16 cellular contexts compared by ENCODE assay signal in the genomic region with DNA sequence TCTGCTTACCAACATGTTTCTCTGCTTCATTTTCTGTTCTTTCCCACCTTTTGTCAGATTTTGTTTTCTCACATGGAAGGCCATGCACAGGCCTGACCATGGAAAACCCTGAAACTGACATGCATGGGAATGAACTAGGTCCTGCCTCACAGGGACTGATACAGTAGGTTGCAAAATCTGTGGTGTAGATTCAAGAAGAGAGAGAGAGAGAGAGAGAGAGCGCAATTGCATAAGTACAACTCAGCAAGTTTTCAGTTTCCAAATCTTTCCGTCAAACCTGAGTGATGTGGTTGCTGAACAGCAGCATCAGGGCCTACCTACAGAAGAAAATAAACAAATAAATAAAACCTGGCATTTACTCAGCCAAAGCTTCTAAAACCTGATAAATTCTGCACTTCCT.
DNase-seq lines count a peak whose midpoint lies in the region; ATAC-seq and TF ChIP-seq lines count a peak whose summit lies in the region.
"Had no signal": no experiment of that assay in that cellular context is flagged by ENCODE, and none has a peak within 500 bp of the region (broad histone marks: within the 10 kb centered on the region; RNA-seq: fewer than 3 reads in every experiment).

No MANE protein-coding gene starts in this region.

- H3K4me3 Mint-ChIP-seq in natural killer cell treated with Interleukin-12 subunit alpha and Interleukin-12 subunit beta and Interleukin-15 and Interleukin-18, amount 100 ng/mL, for 72 hours = no peak overlapping the region
- H3K4me3 Mint-ChIP-seq in natural killer cell = no peak overlapping the region

- ATAC-seq in natural killer cell treated with Interleukin-12 subunit alpha and Interleukin-12 subunit beta and Interleukin-15 and Interleukin-18, amount 100 ng/mL, for 72 hours = peak; percentile 27 to 75
- ATAC-seq in natural killer cell = no peak
- ATAC-seq in HG03039 (IDR thresholded peaks at IDR 0.05; ENCODE audit: unreplicated experiment) = no peak
- ATAC-seq in GM21576 (IDR thresholded peaks at IDR 0.05; ENCODE audit: unreplicated experiment) = no peak
- ATAC-seq in HG02623 (IDR thresholded peaks at IDR 0.05; ENCODE audit: unreplicated experiment) = no peak
- ATAC-seq: gastrocnemius medialis had no signal

- H3K27ac Mint-ChIP-seq in natural killer cell treated with Interleukin-12 subunit alpha and Interleukin-12 subunit beta and Interleukin-15 and Interleukin-18, amount 100 ng/mL, for 72 hours = peak overlapping the region in 1 of 2 donors; percentile 40
- no peak overlapping the region for H3K27ac Mint-ChIP-seq in natural killer cell

- no peak for DNase-seq in natural killer cell treated with Interleukin-12 subunit alpha and Interleukin-12 subunit beta and Interleukin-15 and Interleukin-18, amount 100 ng/mL, for 72 hours (ENCODE audit: low spot score)
- DNase-seq in natural killer cell = no peak
- DNase-seq in SKM-1 treated with dmso at 0.1 percent for 144 hours (lab: John Stamatoyannopoulos, UW; ENCODE audit: unreplicated experiment) = peak; percentile 78
- DNase-seq in iris pigment epithelial cell (ENCODE audit: low read depth) = peak; percentile 78
- no peak for DNase-seq in NK-92 treated with Interleukin-12 subunit alpha and Interleukin-12 subunit beta, amount 100 ng/mL, for 24 hours (lab: John Stamatoyannopoulos, UW)
- DNase-seq: activated gamma-delta T cell treated with Interleukin-2 at 50 U/mL for 16 hours; gastrocnemius medialis; KBM-7; midbrain; NCI-H187 treated with DMSO at 0.1 percent for 48 hours; pancreas; SHP77; stimulated activated CD4-positive, alpha-beta T cell treated with anti-CD3 and anti-CD28 coated beads, Interleukin-12 subunit alpha, Interleukin-12 subunit beta, amount 100 ng/mL, for 4 hours had no signal

- intact Hi-C loops in natural killer cell (cut with micrococcal nuclease) = no loop called here

- no peaks in the 10 kb centered on the region for H3K9me3 Mint-ChIP-seq in natural killer cell treated with Interleukin-12 subunit alpha and Interleukin-12 subunit beta and Interleukin-15 and Interleukin-18, amount 100 ng/mL, for 72 hours
- no peaks in the 10 kb centered on the region for H3K9me3 Mint-ChIP-seq in natural killer cell

- H3K27me3 Mint-ChIP-seq in natural killer cell treated with Interleukin-12 subunit alpha and Interleukin-12 subunit beta and Interleukin-15 and Interleukin-18, amount 100 ng/mL, for 72 hours = peaks cover 0 to 5% of the 10 kb centered on the region in 2 donors
- H3K27me3 Mint-ChIP-seq in natural killer cell (ENCODE audit: low read depth in 2 of 2) = peaks cover 0 to 7% of the 10 kb centered on the region in 2 donors

- no peaks in the 10 kb centered on the region for H3K36me3 Mint-ChIP-seq in natural killer cell treated with Interleukin-12 subunit alpha and Interleukin-12 subunit beta and Interleukin-15 and Interleukin-18, amount 100 ng/mL, for 72 hours
- H3K36me3 Mint-ChIP-seq in natural killer cell = no peaks in the 10 kb centered on the region

- H3K4me1 Mint-ChIP-seq in natural killer cell treated with Interleukin-12 subunit alpha and Interleukin-12 subunit beta and Interleukin-15 and Interleukin-18, amount 100 ng/mL, for 72 hours (ENCODE audit: low read depth in 2 of 2) = peaks cover 19 to 26% of the 10 kb centered on the region in 2 donors
- peaks cover 11 to 22% of the 10 kb centered on the region in 2 donors for H3K4me1 Mint-ChIP-seq in natural killer cell

- no peak for TF ChIP-seq CTCF in natural killer cell (IDR thresholded peaks at IDR 0.05)

Comparison
In these comparisons a context has a peak if more than half of its experiments do, and no peak if none do; other contexts are left out.
1. ATAC-seq: peak in natural killer cell treated with Interleukin-12 subunit alpha and Interleukin-12 subunit beta and Interleukin-15 and Interleukin-18, amount 100 ng/mL, for 72 hours (2 of 2); none in natural killer cell (0 of 3), HG03039 (single experiment), GM21576 (single experiment) and HG02623 (single experiment).
2. DNase-seq: peak in SKM-1 treated with dmso at 0.1 percent for 144 hours (single experiment) and iris pigment epithelial cell (single experiment); none in natural killer cell treated with Interleukin-12 subunit alpha and Interleukin-12 subunit beta and Interleukin-15 and Interleukin-18, amount 100 ng/mL, for 72 hours (single experiment), natural killer cell (single experiment) and NK-92 treated with Interleukin-12 subunit alpha and Interleukin-12 subunit beta, amount 100 ng/mL, for 24 hours (single experiment).